ENCODE assay signal across 8 cellular contexts in genomic region chr1:31762726-31763670, GRCh38. TPM values are rescaled to one million over a fixed set of nuclear protein-coding genes. Genes with fewer than 3 reads are reported as not detected.
DNase-seq lines count a peak whose midpoint lies in the region; ATAC-seq and TF ChIP-seq lines count a peak whose summit lies in the region.

No MANE protein-coding gene starts in this region.

- TF ChIP-seq CTCF in RWPE2 (IDR thresholded peaks at IDR 0.05; ENCODE audit: poor library complexity, severe bottlenecking): peak; percentile 83
- TF ChIP-seq CTCF in foreskin keratinocyte (conservative IDR thresholded peaks at IDR 0.05): peak; percentile 84
- peak in 4 of 6 experiments; percentile 60 to 84 (median 79) for TF ChIP-seq CTCF in thyroid gland (IDR thresholded peaks at IDR 0.05)

- no peak overlapping the region for H2AFZ ChIP-seq in neuron (ENCODE audit: low read depth, low read length)

- H3K4me3 ChIP-seq in RWPE2 (ENCODE audit: severe bottlenecking): peak overlapping the region; percentile 40
- H3K4me3 ChIP-seq in neuron (ENCODE audit: low read length): peak overlapping the region; percentile 48
- H3K4me3 ChIP-seq in thyroid gland (replicated peaks in 1 of 3): peak overlapping the region in 1 of 3 donors; percentile 41

- TF ChIP-seq RAD21 in Ishikawa (IDR thresholded peaks at IDR 0.05; ENCODE audit: low read depth): peak; percentile 42; the same call in 1 of the 2 replicates

- H3K9me3 ChIP-seq in RWPE2 (ENCODE audit: severe bottlenecking) (no peaks in the 10 kb centered on the region), neuron (ENCODE audit: low read length) (no peaks in the 10 kb centered on the region), thyroid gland (no peaks in the 10 kb centered on the region)

- H3K27me3 ChIP-seq in RWPE2 (ENCODE audit: insufficient read depth, poor library complexity, severe bottlenecking) (peaks cover 4% of the 10 kb centered on the region), foreskin keratinocyte (peaks cover 32% of the 10 kb centered on the region), neuron (ENCODE audit: insufficient read depth, low read length) (peaks cover 15% of the 10 kb centered on the region), thyroid gland (no peaks in the 10 kb centered on the region)

- peaks cover 12% of the 10 kb centered on the region for H3K4me1 ChIP-seq in RWPE2 (ENCODE audit: insufficient read depth, poor library complexity, severe bottlenecking)
- H3K4me1 ChIP-seq in foreskin keratinocyte: peaks cover 12% of the 10 kb centered on the region
- H3K4me1 ChIP-seq in neuron (ENCODE audit: insufficient read depth, low read length): peaks cover 55% of the 10 kb centered on the region
- H3K4me1 ChIP-seq in thyroid gland: peaks cover 16 to 59% of the 10 kb centered on the region in 2 donors

- H3K27ac ChIP-seq in RWPE2 (ENCODE audit: poor library complexity, severe bottlenecking): no peak overlapping the region
- H3K27ac ChIP-seq in foreskin keratinocyte: no peak overlapping the region
- no peak overlapping the region for H3K27ac ChIP-seq in thyroid gland

- DNase-seq in Caki2 (ENCODE audit: low read depth) (peak; percentile 77), RWPE2 (ENCODE audit: low spot score) (no peak), activated gamma-delta T cell (lab: John Stamatoyannopoulos, UW) (peak; percentile 56), foreskin keratinocyte (peak in 1 of 2 donors; percentile 25), thyroid gland (peak; percentile 83 to 85)

- TF ChIP-seq POLR2A in thyroid gland (IDR thresholded peaks at IDR 0.05): no peak

- H3K36me3 ChIP-seq in RWPE2 (ENCODE audit: low read depth): no peaks in the 10 kb centered on the region
- H3K36me3 ChIP-seq in neuron (ENCODE audit: insufficient read depth, low read length): no peaks in the 10 kb centered on the region
- no peaks in the 10 kb centered on the region for H3K36me3 ChIP-seq in thyroid gland

- in situ Hi-C loops in Caki2 (cut with HindIII; ENCODE audit: low pct_unique_long_range_greater_than_20kb, low sequenced_read_pairs): no loop called here

- TF ChIP-seq EP300 in Ishikawa (IDR thresholded peaks at IDR 0.05; ENCODE audit: borderline replicate concordance): no peak

- ATAC-seq in RWPE2 (ENCODE audit: low read depth): peak; percentile 57
- peak; percentile 32 for ATAC-seq in foreskin keratinocyte
- ATAC-seq in HG03439 (IDR thresholded peaks at IDR 0.05; ENCODE audit: unreplicated experiment): no peak

- 3% methylated on average over 23 to 29 of the region's 60 CpGs for WGBS in thyroid gland, 2 donors

- intact Hi-C loops in thyroid gland (cut with DNase I): loop anchor here (10.0 kb wide), 1 partner anchor 202 kb away; no protein-coding TSS in a partner anchor

TF ChIP-seq in Ishikawa, 13 proteins besides CTCF, POLR2A, EP300 and RAD21:
- TF ChIP-seq CREB1 (IDR thresholded peaks at IDR 0.05; ENCODE audit: low read depth): no peak
- TF ChIP-seq YY1 (IDR thresholded peaks at IDR 0.05; ENCODE audit: low read depth): no peak
- TF ChIP-seq TCF12 (IDR thresholded peaks at IDR 0.05; ENCODE audit: low read depth): peak; percentile 23; the same call in 1 of the 2 replicates
- no peak for TF ChIP-seq FOXM1 (IDR thresholded peaks at IDR 0.05; ENCODE audit: borderline replicate concordance, low read depth)
- TF ChIP-seq ZBTB7A (IDR thresholded peaks at IDR 0.05; ENCODE audit: low read depth): peak; percentile 28; the same call in 1 of the 2 replicates

RNA-seq across cellular contexts. Expression of gene ADGRB2, which starts 1.1 kb away (rescaled TPM):
- 7.9 and 13.7 TPM in 2 replicates for total RNA-seq in Caki2 (2014; rRNA removed; shearing (Covaris generic); ENCODE audit: low replicate concordance)
- total RNA-seq in foreskin keratinocyte (2.5 and 2.8 TPM in 2 replicates), thyroid gland (10 to 100 TPM in 2 of 4 donors, 1 to 10 TPM in 2; 2.4 to 14.3 (median 9.8) TPM)
- 2.4 and 2.7 TPM in 2 replicates for polyA plus RNA-seq in foreskin keratinocyte

RNA-seq across cellular contexts. Expression of gene SPOCD1, which starts 52.8 kb away (rescaled TPM):
- total RNA-seq in Caki2 (2014; rRNA removed; shearing (Covaris generic); ENCODE audit: low replicate concordance): 0.93 and 4.4 TPM in 2 replicates
- 3.2 and 4.8 TPM in 2 replicates for total RNA-seq in foreskin keratinocyte
- 2.8 and 4.0 TPM in 2 replicates for polyA plus RNA-seq in foreskin keratinocyte
- 1 to 10 TPM in 1 of 4 donors, under 1 TPM in 2, not detected in 1; 0.22 to 1.6 (median 0.96) TPM for total RNA-seq in thyroid gland

RNA-seq across cellular contexts. Expression of gene COL16A1, which starts 59.2 kb away (rescaled TPM):
- 2.8 and 5.1 TPM in 2 replicates for total RNA-seq in Caki2 (2014; rRNA removed; shearing (Covaris generic); ENCODE audit: low replicate concordance)
- 125 and 133 TPM in 2 replicates for total RNA-seq in foreskin keratinocyte
- polyA plus RNA-seq in foreskin keratinocyte: 74.3 and 80.3 TPM in 2 replicates
- total RNA-seq in thyroid gland: 100 to 1,000 TPM in 2 of 4 donors, 10 to 100 TPM in 2; 61.3 to 121 (median 97.1) TPM

Comparison
In these comparisons a context has a peak if more than half of its experiments do, and no peak if none do; other contexts are left out.
1. RNA of gene COL16A1, which starts 59.2 kb away (total RNA-seq): 125 to 133 TPM in foreskin keratinocyte and 61.3 to 121 TPM in thyroid gland; 2.8 to 5.1 TPM in Caki2; every median in the first group is over 10 times any median in the second.
2. Peak in every context shown above with its lines, with median percentiles within 50 percentile points of each other: CTCF ChIP-seq.